ENCODE assay signal across 8 cellular contexts in the genomic region with DNA sequence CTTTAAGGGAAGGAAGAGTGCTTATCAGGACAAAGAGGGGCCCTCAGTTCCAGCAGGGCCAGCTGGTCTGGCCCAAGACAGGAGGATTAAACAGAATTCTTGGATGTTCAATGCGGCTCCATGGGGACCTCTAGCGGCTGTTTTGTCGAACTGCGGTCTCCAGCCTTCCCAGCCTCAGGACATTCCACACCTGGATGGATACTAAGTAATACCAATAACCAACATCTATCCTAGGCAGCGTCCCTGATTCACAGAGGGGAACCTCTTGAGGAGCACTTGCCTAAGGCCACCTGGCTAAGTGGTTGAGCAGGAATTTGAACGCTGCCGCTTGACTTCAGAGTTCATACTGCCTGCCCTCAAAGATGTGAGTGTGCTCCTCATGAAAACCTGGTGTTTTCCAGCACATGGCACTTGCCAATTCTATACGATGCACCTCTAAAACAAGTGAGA.
DNase-seq lines count a peak whose midpoint lies in the region; ATAC-seq and TF ChIP-seq lines count a peak whose summit lies in the region.

No MANE protein-coding gene starts in this region.

- no peak overlapping the region for H3K4me3 ChIP-seq in choroid plexus epithelial cell (ENCODE audit: low read depth, low read length)

- ATAC-seq in HG02885 (IDR thresholded peaks at IDR 0.05; ENCODE audit: poor library complexity, unreplicated experiment) = peak; percentile 60
- no peak for ATAC-seq in HG03460 (IDR thresholded peaks at IDR 0.05; ENCODE audit: unreplicated experiment)

- DNase-seq in EL (peak; percentile 53), NCI-H226 (peak; percentile 15), choroid plexus epithelial cell (ENCODE audit: low read depth) (peak; percentile 74), left kidney (ENCODE audit: low read depth, low spot score) (peak; percentile 89)
- peak; percentile 68 for DNase-seq in activated CD4-positive, CD25-positive, alpha-beta regulatory T cell treated with anti-CD3 and anti-CD28 coated beads, Interleukin-2, amount 50 U/mL, for 72 hours
- DNase-seq in stimulated activated CD4-positive, alpha-beta T cell treated with anti-CD3 and anti-CD28 coated beads, Interleukin-4, amount 100 ng/mL, for 48 hours (ENCODE audit: low read depth in 2 of 2) = peak; percentile 43 to 59

- peak; percentile 92 for TF ChIP-seq CTCF in choroid plexus epithelial cell (conservative IDR thresholded peaks at IDR 0.05; ENCODE audit: low read depth, low read length)

Comparison
In these comparisons a context has a peak if more than half of its experiments do, and no peak if none do; other contexts are left out.
1. DNase-seq: peak in every context shown above with its lines; median percentile 89 in left kidney; 74 in choroid plexus epithelial cell; 68 in activated CD4-positive, CD25-positive, alpha-beta regulatory T cell treated with anti-CD3 and anti-CD28 coated beads, Interleukin-2, amount 50 U/mL, for 72 hours; 53 in EL; 51 in stimulated activated CD4-positive, alpha-beta T cell treated with anti-CD3 and anti-CD28 coated beads, Interleukin-4, amount 100 ng/mL, for 48 hours; 15 in NCI-H226.